In genomic region chr7:76359987-76360641, GRCh38 we compare ENCODE assay signal across 8 cellular contexts. TPM values are rescaled to one million over a fixed set of nuclear protein-coding genes. Genes with fewer than 3 reads are reported as not detected.
DNase-seq lines count a peak whose midpoint lies in the region; ATAC-seq and TF ChIP-seq lines count a peak whose summit lies in the region.
"Not testable (repeated sequence)": the region's sequence is repeated elsewhere in the genome, so short reads cannot be mapped to it uniquely, and the experiment has no call there.

No MANE protein-coding gene starts in this region.

- not testable (repeated sequence) for TF ChIP-seq CTCF in AG10803 (conservative IDR thresholded peaks at IDR 0.05; ENCODE audit: low read length); RWPE2 (IDR thresholded peaks at IDR 0.05; ENCODE audit: poor library complexity, severe bottlenecking); colonic mucosa (IDR thresholded peaks at IDR 0.05)

- 79% methylated on average over 17 of the region's 17 CpGs for WGBS in right cardiac atrium

- H3K27me3 ChIP-seq in HUES6 (ENCODE audit: control insufficient read depth, insufficient read depth, low read length); RWPE2 (ENCODE audit: insufficient read depth, poor library complexity, severe bottlenecking); colonic mucosa; right cardiac atrium (ENCODE audit: control insufficient read depth, insufficient read depth); naive thymus-derived CD4-positive, alpha-beta T cell (ENCODE audit: control insufficient read depth in 2 of 2, insufficient read depth in 2 of 2, low read length in 2 of 2): not testable (repeated sequence)

- DNase-seq in AG10803 (ENCODE audit: low read depth), result peak; percentile 26
- not testable (repeated sequence) for DNase-seq in RWPE2 (ENCODE audit: low spot score); activated naive CD4-positive, alpha-beta T cell treated with anti-CD3 and anti-CD28 coated beads for 36 hours; colonic mucosa; right cardiac atrium; naive thymus-derived CD4-positive, alpha-beta T cell; stimulated activated effector memory CD8-positive, alpha-beta T cell treated with anti-CD3 and anti-CD28 coated beads, Interleukin-12 subunit alpha, Interleukin-12 subunit beta, amount 100 ng/mL, for 72 hours (ENCODE audit: low spot score in 2 of 2)

- H3K4me3 Mint-ChIP-seq in activated naive CD4-positive, alpha-beta T cell treated with anti-CD3 and anti-CD28 coated beads for 36 hours, result peak overlapping the region; percentile 91
- peak overlapping the region; percentile 84 to 99 (median 95) for H3K4me3 Mint-ChIP-seq in naive thymus-derived CD4-positive, alpha-beta T cell
- H3K4me3 Mint-ChIP-seq in stimulated activated effector memory CD8-positive, alpha-beta T cell treated with anti-CD3 and anti-CD28 coated beads, Interleukin-12 subunit alpha, Interleukin-12 subunit beta, amount 100 ng/mL, for 72 hours, result peak overlapping the region; percentile 91

- peaks cover 21% of the 10 kb centered on the region for H3K4me1 ChIP-seq in HUES6 (ENCODE audit: control insufficient read depth, insufficient read depth, low read length)
- peaks cover 46% of the 10 kb centered on the region for H3K4me1 ChIP-seq in RWPE2 (ENCODE audit: insufficient read depth, poor library complexity, severe bottlenecking)
- H3K4me1 ChIP-seq in colonic mucosa, result peaks cover 15% of the 10 kb centered on the region
- not testable (repeated sequence) for H3K4me1 ChIP-seq in right cardiac atrium (ENCODE audit: control insufficient read depth, insufficient read depth, low read length)
- H3K4me1 ChIP-seq in naive thymus-derived CD4-positive, alpha-beta T cell (ENCODE audit: control insufficient read depth in 2 of 2, insufficient read depth in 2 of 2, low read length in 2 of 2), result peaks cover 4 to 28% of the 10 kb centered on the region in 2 donors

- H3K9me3 ChIP-seq in HUES6 (ENCODE audit: control insufficient read depth, insufficient read depth, low read depth, low read length); RWPE2 (ENCODE audit: severe bottlenecking); colonic mucosa; right cardiac atrium (ENCODE audit: control insufficient read depth, low read length); naive thymus-derived CD4-positive, alpha-beta T cell (ENCODE audit: control insufficient read depth in 2 of 3, low read length in 3 of 3): not testable (repeated sequence)

- H3K36me3 ChIP-seq in HUES6 (ENCODE audit: control insufficient read depth, insufficient read depth, low read length), result peaks cover 29% of the 10 kb centered on the region
- H3K36me3 ChIP-seq in RWPE2 (ENCODE audit: low read depth), result peaks cover 29% of the 10 kb centered on the region
- H3K36me3 ChIP-seq in colonic mucosa; naive thymus-derived CD4-positive, alpha-beta T cell (ENCODE audit: control insufficient read depth in 2 of 3, insufficient read depth in 3 of 3, low read length in 3 of 3): not testable (repeated sequence)

- H3K27me3 Mint-ChIP-seq in activated naive CD4-positive, alpha-beta T cell treated with anti-CD3 and anti-CD28 coated beads for 36 hours (ENCODE audit: low read depth); naive thymus-derived CD4-positive, alpha-beta T cell: not testable (repeated sequence)

- H3K9me3 Mint-ChIP-seq in activated naive CD4-positive, alpha-beta T cell treated with anti-CD3 and anti-CD28 coated beads for 36 hours; naive thymus-derived CD4-positive, alpha-beta T cell; stimulated activated effector memory CD8-positive, alpha-beta T cell treated with anti-CD3 and anti-CD28 coated beads, Interleukin-12 subunit alpha, Interleukin-12 subunit beta, amount 100 ng/mL, for 72 hours: not testable (repeated sequence)

- CTCF ChIA-PET in activated naive CD4-positive, alpha-beta T cell treated with anti-CD3 and anti-CD28 coated beads for 36 hours (lab: Charles Lee), result interaction anchor here (0.7 to 3.5 kb wide), 13 partner anchors 10 to 194 kb away, joined by 3 to 15 read pairs (median 5); no protein-coding TSS in a partner anchor
- CTCF ChIA-PET in naive thymus-derived CD4-positive, alpha-beta T cell (lab: Charles Lee), result interaction anchor here (1.0 to 2.3 kb wide), 5 partner anchors 36 to 182 kb away, joined by 3 to 15 read pairs (median 4); no protein-coding TSS in a partner anchor

- H3K27ac Mint-ChIP-seq in activated naive CD4-positive, alpha-beta T cell treated with anti-CD3 and anti-CD28 coated beads for 36 hours, result peak overlapping the region; percentile 94
- H3K27ac Mint-ChIP-seq in naive thymus-derived CD4-positive, alpha-beta T cell, result peak overlapping the region; percentile 66 to 99 (median 90)
- H3K27ac Mint-ChIP-seq in stimulated activated effector memory CD8-positive, alpha-beta T cell treated with anti-CD3 and anti-CD28 coated beads, Interleukin-12 subunit alpha, Interleukin-12 subunit beta, amount 100 ng/mL, for 72 hours, result peak overlapping the region; percentile 99

- peaks cover 40% of the 10 kb centered on the region for H3K4me1 Mint-ChIP-seq in activated naive CD4-positive, alpha-beta T cell treated with anti-CD3 and anti-CD28 coated beads for 36 hours (ENCODE audit: low read depth)
- H3K4me1 Mint-ChIP-seq in naive thymus-derived CD4-positive, alpha-beta T cell, result peaks cover 22 to 47% (median 40%) of the 10 kb centered on the region in 7 donors
- H3K4me1 Mint-ChIP-seq in stimulated activated effector memory CD8-positive, alpha-beta T cell treated with anti-CD3 and anti-CD28 coated beads, Interleukin-12 subunit alpha, Interleukin-12 subunit beta, amount 100 ng/mL, for 72 hours, result peaks cover 45% of the 10 kb centered on the region

- not testable (repeated sequence) for ATAC-seq in RWPE2 (ENCODE audit: low read depth); right cardiac atrium; naive thymus-derived CD4-positive, alpha-beta T cell; stimulated activated effector memory CD8-positive, alpha-beta T cell treated with anti-CD3 and anti-CD28 coated beads, Interleukin-12 subunit alpha, Interleukin-12 subunit beta, amount 100 ng/mL, for 72 hours

- peak overlapping the region; percentile 98 for H3K27ac ChIP-seq in HUES6 (ENCODE audit: low read depth, low read length)
- H3K27ac ChIP-seq in RWPE2 (ENCODE audit: poor library complexity, severe bottlenecking), result peak overlapping the region; percentile 84
- peak overlapping the region; percentile 100 for H3K27ac ChIP-seq in colonic mucosa
- H3K27ac ChIP-seq in right cardiac atrium (ENCODE audit: low read length), result peak overlapping the region; percentile 94
- not testable (repeated sequence) for H3K27ac ChIP-seq in naive thymus-derived CD4-positive, alpha-beta T cell (ENCODE audit: low read depth, low read length)

- POLR2A ChIA-PET in naive thymus-derived CD4-positive, alpha-beta T cell (lab: Charles Lee), result interaction anchor here (0.8 to 4.2 kb wide), 5 partner anchors 28 to 68 kb away, joined by 3 to 57 read pairs (median 4); no protein-coding TSS in a partner anchor

- peaks cover 26% of the 10 kb centered on the region for H3K36me3 Mint-ChIP-seq in activated naive CD4-positive, alpha-beta T cell treated with anti-CD3 and anti-CD28 coated beads for 36 hours (ENCODE audit: low read depth)
- H3K36me3 Mint-ChIP-seq in naive thymus-derived CD4-positive, alpha-beta T cell, result peaks cover 3 to 14% (median 9%) of the 10 kb centered on the region in 5 donors
- peaks cover 43% of the 10 kb centered on the region for H3K36me3 Mint-ChIP-seq in stimulated activated effector memory CD8-positive, alpha-beta T cell treated with anti-CD3 and anti-CD28 coated beads, Interleukin-12 subunit alpha, Interleukin-12 subunit beta, amount 100 ng/mL, for 72 hours

- peak overlapping the region; percentile 82 for H3K9ac ChIP-seq in HUES6 (ENCODE audit: low read length)
- peak overlapping the region; percentile 93 to 96 for H3K9ac ChIP-seq in colonic mucosa (ENCODE audit: low read depth in 2 of 2, low read length in 2 of 2)

- intact Hi-C loops in activated naive CD4-positive, alpha-beta T cell treated with anti-CD3 and anti-CD28 coated beads for 36 hours (cut with micrococcal nuclease), result loop anchor here (1.0 to 5.0 kb wide), 8 partner anchors 33 to 1177 kb away; partner anchors contain the start of genes MDH2, PTPN12, RHBDD2 and STYXL1
- intact Hi-C loops in colonic mucosa (cut with DNase I) (loop anchor here (2.0 kb wide), 1 partner anchor 41 kb away; no protein-coding TSS in a partner anchor), right cardiac atrium (cut with DNase I) (loop anchor here in 2 of 4 donors (5.0 kb wide), 1 partner anchor 43 kb away; no protein-coding TSS in a partner anchor)
- intact Hi-C loops in naive thymus-derived CD4-positive, alpha-beta T cell (cut with micrococcal nuclease), result loop anchor here (1.0 to 5.0 kb wide), 10 partner anchors 33 to 1703 kb away; partner anchors contain the start of genes GTF2I (in 2 of the 2), RHBDD2 (in 2 of the 2), HIP1 (in 1 of the 2) and POR (in 1 of the 2)

- H3K4me3 ChIP-seq in AG10803 (ENCODE audit: low read length) (peak overlapping the region; percentile 74; the same call in 1 of the 2 replicates), HUES6 (ENCODE audit: low read depth, low read length) (peak overlapping the region; percentile 91)
- H3K4me3 ChIP-seq in RWPE2 (ENCODE audit: severe bottlenecking); colonic mucosa; right cardiac atrium (ENCODE audit: low read length): not testable (repeated sequence)
- peak overlapping the region; percentile 72 for H3K4me3 ChIP-seq in naive thymus-derived CD4-positive, alpha-beta T cell (ENCODE audit: low read length)

RNA-seq across cellular contexts. Expression of gene YWHAG, which starts 1.3 kb away (rescaled TPM):
- 10 to 100 TPM; 95.3 to 96.9 TPM for total RNA-seq in activated naive CD4-positive, alpha-beta T cell treated with anti-CD3 and anti-CD28 coated beads for 36 hours
- 100 to 1,000 TPM; 104 to 121 TPM for total RNA-seq in colonic mucosa
- 100 to 1,000 TPM; 209 to 282 (median 253) TPM for total RNA-seq in right cardiac atrium
- polyA plus RNA-seq in right cardiac atrium, result 139 TPM
- total RNA-seq in naive thymus-derived CD4-positive, alpha-beta T cell, result 10 to 100 TPM; 27.7 to 98.3 (median 39.6) TPM
- 1 to 10 TPM; 1.4 to 1.6 TPM for polyA plus RNA-seq in naive thymus-derived CD4-positive, alpha-beta T cell

RNA-seq across cellular contexts. Expression of gene SSC4D, which starts 49.4 kb away (rescaled TPM):
- total RNA-seq in activated naive CD4-positive, alpha-beta T cell treated with anti-CD3 and anti-CD28 coated beads for 36 hours, result under 1 TPM; 0.57 to 0.62 TPM
- total RNA-seq in colonic mucosa, result under 1 TPM; 0.42 to 0.45 TPM
- 1 to 10 TPM in 2 of 4 donors, under 1 TPM in 2; 0.78 to 1.3 (median 0.96) TPM for total RNA-seq in right cardiac atrium
- 2.1 TPM for polyA plus RNA-seq in right cardiac atrium
- under 1 TPM in 1 of 5 experiments, not detected in 4; 0.24 TPM for total RNA-seq in naive thymus-derived CD4-positive, alpha-beta T cell
- under 1 TPM in 1 of 2 donors, not detected in 1; 0.35 TPM for polyA plus RNA-seq in naive thymus-derived CD4-positive, alpha-beta T cell

RNA-seq across cellular contexts. Expression of gene HSPB1, which starts 57.6 kb away (rescaled TPM):
- 100 to 1,000 TPM; 106 to 115 TPM for total RNA-seq in activated naive CD4-positive, alpha-beta T cell treated with anti-CD3 and anti-CD28 coated beads for 36 hours
- 100 to 1,000 TPM; 539 to 844 TPM for total RNA-seq in colonic mucosa
- 1,000 to 10,000 TPM; 1,069 to 1,850 (median 1,464) TPM for total RNA-seq in right cardiac atrium
- polyA plus RNA-seq in right cardiac atrium, result 2,464 TPM
- total RNA-seq in naive thymus-derived CD4-positive, alpha-beta T cell, result 10 to 100 TPM; 26.3 to 47.2 (median 40.5) TPM
- polyA plus RNA-seq in naive thymus-derived CD4-positive, alpha-beta T cell, result 10 to 100 TPM; 68.6 to 93.5 TPM

Comparison
In these comparisons a context has a peak if more than half of its experiments do, and no peak if none do; other contexts are left out.
1. RNA of gene HSPB1, which starts 57.6 kb away (total RNA-seq): 1,069 to 1,850 TPM in right cardiac atrium and 539 to 844 TPM in colonic mucosa; 106 to 115 TPM in activated naive CD4-positive, alpha-beta T cell treated with anti-CD3 and anti-CD28 coated beads for 36 hours and 26.3 to 47.2 TPM in naive thymus-derived CD4-positive, alpha-beta T cell; every median in the first group is over 4 times any median in the second.
2. Peak in every context shown above with its lines, with median percentiles within 50 percentile points of each other: H3K27ac Mint-ChIP-seq and H3K4me3 Mint-ChIP-seq.